In genomic region chr10:96401036-96401435, GRCh38 we compare ENCODE assay signal across 29 cellular contexts. TPM values are rescaled to one million over a fixed set of nuclear protein-coding genes. Genes with fewer than 3 reads are reported as not detected.
A peak's percentile ranks its signal among the peaks of the same experiment; 100 is the strongest.
DNase-seq lines count a peak whose midpoint lies in the region; ATAC-seq, FAIRE-seq and TF ChIP-seq lines count a peak whose summit lies in the region.
"Had no signal": no experiment of that assay in that cellular context is flagged by ENCODE, and none has a peak within 500 bp of the region (broad histone marks: within the 10 kb centered on the region; RNA-seq: fewer than 3 reads in every experiment).

No MANE protein-coding gene starts in this region.

- intact Hi-C loops in HepG2 (cut with micrococcal nuclease; ENCODE audit: unreplicated experiment), result no loop called here
- intact Hi-C loops in left ventricle myocardium superior (cut with micrococcal nuclease), result no loop called here

- H3K4me1 ChIP-seq in liver (ENCODE audit: control insufficient read depth in 4 of 4, insufficient read depth in 4 of 4, low read length in 3 of 4) (peaks cover 0 to 8% (median 4%) of the 10 kb centered on the region in 4 donors), HepG2 (ENCODE audit: insufficient read depth, low read length) (no peaks in the 10 kb centered on the region), neural progenitor cell (peaks cover 17% of the 10 kb centered on the region), MM.1S (ENCODE audit: low read length) (no peaks in the 10 kb centered on the region)
- H3K4me1 ChIP-seq: BE2C, colonic mucosa, prostate gland had no signal

- H3F3A ChIP-seq in neural progenitor cell (ENCODE audit: low read depth) (peaks cover 12% of the 10 kb centered on the region), MM.1S (ENCODE audit: insufficient read depth, low read length) (no peaks in the 10 kb centered on the region)

- POLR2A ChIA-PET in HepG2 (lab: Yijun Ruan, JAX), result no interaction called here

- WGBS in liver, result 29% methylated on average over 7 of the region's 7 CpGs
- WGBS in HepG2 (ENCODE audit: low lambda C conversion rate), result 26% methylated on average over 6 of the region's 7 CpGs

- ATAC-seq in HepG2 (no peak), left ventricle myocardium superior (peak; percentile 22)

- TF ChIP-seq RAD21 in liver (IDR thresholded peaks at IDR 0.05) (peak; percentile 7 to 10), HepG2 (CRISPR knock-in tag; IDR thresholded peaks at IDR 0.05) (no peak)

- TF ChIP-seq CTCF in liver (IDR thresholded peaks at IDR 0.05; ENCODE audit: low read depth, low read length, missing input control) (no peak), HepG2 (CRISPR knock-in tag; IDR thresholded peaks at IDR 0.05) (no peak), neural progenitor cell (IDR thresholded peaks at IDR 0.05) (no peak), MM.1S (IDR thresholded peaks at IDR 0.05; ENCODE audit: low read length) (no peak)

- peaks cover 9% of the 10 kb centered on the region for H3K36me3 Mint-ChIP-seq in neural progenitor cell

- DNase-seq in HepG2 (ENCODE audit: low spot score) (no peak), left ventricle myocardium superior (no peak), neural progenitor cell (ENCODE audit: low spot score) (peak; percentile 58), NCI-H2081 (lab: John Stamatoyannopoulos, UW) (no peak), MM.1S (no peak), ACHN (no peak), KBM-7 (no peak)
- DNase-seq: activated CD4-positive, alpha-beta T cell treated with anti-CD3 and anti-CD28 coated beads for 48 hours; activated T-cell treated with anti-CD3 and anti-CD28 coated beads, Interleukin-2, amount 50 U/mL, for 24 hours; BE2C; colonic mucosa; GDM1; MG63; NCI-H1436; NCI-H2107; NCI-H524 treated with DMSO at 0.1 percent for 48 hours; nephron progenitor cell; T-helper 2 cell had no signal

- H3K4me3 Mint-ChIP-seq in neural progenitor cell, result peak overlapping the region; percentile 53
- H3K4me3 Mint-ChIP-seq: activated T-cell treated with anti-CD3 and anti-CD28 coated beads, Interleukin-2, amount 50 U/mL, for 24 hours; nephron progenitor cell had no signal

- no TSS peak for BruUV-seq in HepG2 (replicated peaks; lab: Mats Ljungman, UMichigan)

- H3K36me3 ChIP-seq in liver (ENCODE audit: control insufficient read depth in 4 of 4, insufficient read depth in 3 of 4, low read depth in 1 of 4, low read length in 3 of 4) (no peaks in the 10 kb centered on the region), HepG2 (replicated peaks in 1 of 2; ENCODE audit: control insufficient read depth in 1 of 2, insufficient read depth in 2 of 2, low read length in 2 of 2) (no peaks in the 10 kb centered on the region), neural progenitor cell (no peaks in the 10 kb centered on the region), MM.1S (replicated peaks; ENCODE audit: insufficient read depth, low read length) (no peaks in the 10 kb centered on the region)
- H3K36me3 ChIP-seq: BE2C, colonic mucosa, MG63, prostate gland had no signal

- H3K9me3 ChIP-seq in liver (ENCODE audit: control insufficient read depth in 4 of 4, low read length in 3 of 4), result no peaks in the 10 kb centered on the region
- H3K9me3 ChIP-seq in HepG2 (ENCODE audit: low read length), result no peaks in the 10 kb centered on the region
- no peaks in the 10 kb centered on the region for H3K9me3 ChIP-seq in neural progenitor cell (ENCODE audit: low read depth)
- H3K9me3 ChIP-seq in MM.1S (replicated peaks; ENCODE audit: insufficient read depth, low read length), result no peaks in the 10 kb centered on the region
- H3K9me3 ChIP-seq: BE2C, colonic mucosa, MG63, prostate gland had no signal

- in situ Hi-C loops in HepG2 (cut with HindIII; ENCODE audit: extremely low pct_ligation_motif_present, low pct_unique_long_range_greater_than_20kb), result no loop called here
- in situ Hi-C loops in ACHN (cut with HindIII; ENCODE audit: low pct_ligation_motif_present, low pct_unique_long_range_greater_than_20kb, low sequenced_read_pairs), result no loop called here
- in situ Hi-C loops in KBM-7 (cut with MboI; ENCODE audit: low pct_unique_long_range_greater_than_20kb, low sequenced_read_pairs), result no loop called here

- peak overlapping the region; percentile 21 for H3K27ac Mint-ChIP-seq in neural progenitor cell
- H3K27ac Mint-ChIP-seq: activated T-cell treated with anti-CD3 and anti-CD28 coated beads, Interleukin-2, amount 50 U/mL, for 24 hours; nephron progenitor cell had no signal

- no peak for FAIRE-seq in HepG2 (lab: Jason Lieb, UNC)
- FAIRE-seq: A204.1, endometrium, RCC 7860 had no signal

- TF ChIP-seq POLR2A in HepG2 (IDR thresholded peaks at IDR 0.05; ENCODE audit: insufficient read depth in 1 of 2, low read depth in 2 of 2, low read length in 2 of 2), result no peak

- TF ChIP-seq EP300 in HepG2 (IDR thresholded peaks at IDR 0.05; ENCODE audit: low read depth in 2 of 2, low read length in 2 of 2) (no peak), HepG2 (CRISPR knock-in tag; IDR thresholded peaks at IDR 0.05; ENCODE audit: borderline replicate concordance) (no peak)

- H3K9ac ChIP-seq in liver (ENCODE audit: low read depth in 1 of 2, low read length in 2 of 2), result no peak overlapping the region
- no peak overlapping the region for H3K9ac ChIP-seq in HepG2 (ENCODE audit: insufficient read depth, low read depth, low read length)
- no peak overlapping the region for H3K9ac ChIP-seq in neural progenitor cell
- H3K9ac ChIP-seq in MM.1S (ENCODE audit: low read length), result no peak overlapping the region

- H4K20me1 ChIP-seq in HepG2 (ENCODE audit: insufficient read depth, low read length) (no peaks in the 10 kb centered on the region), neural progenitor cell (ENCODE audit: low read depth) (no peaks in the 10 kb centered on the region), MM.1S (ENCODE audit: insufficient read depth, low read length) (no peaks in the 10 kb centered on the region)

- H3K27me3 ChIP-seq in liver (ENCODE audit: control insufficient read depth in 4 of 4, insufficient read depth in 4 of 4, low read length in 3 of 4) (peaks cover 0 to 9% (median under 1%) of the 10 kb centered on the region in 4 donors), HepG2 (ENCODE audit: control insufficient read depth in 1 of 2, insufficient read depth in 2 of 2, low read length in 2 of 2) (peaks cover 3 to 62% of the 10 kb centered on the region in 2 experiments), neural progenitor cell (no peaks in the 10 kb centered on the region), MM.1S (replicated peaks; ENCODE audit: insufficient read depth, low read length) (peaks cover 14% of the 10 kb centered on the region; the same call in 1 of the 2 replicates)

- H3K9me2 ChIP-seq in MM.1S (replicated peaks; ENCODE audit: insufficient read depth, low read length), result no peaks in the 10 kb centered on the region

- no peak overlapping the region for H3K4me3 ChIP-seq in liver (ENCODE audit: low read depth in 1 of 3, low read length in 3 of 3)
- H3K4me3 ChIP-seq in HepG2 (replicated peaks in 1 of 3; ENCODE audit: insufficient read depth in 1 of 3, low read depth in 2 of 3, low read length in 3 of 3), result no peak overlapping the region
- no peak overlapping the region for H3K4me3 ChIP-seq in neural progenitor cell
- no peak overlapping the region for H3K4me3 ChIP-seq in MM.1S (ENCODE audit: low read length)
- H3K4me3 ChIP-seq: colonic mucosa, MG63, prostate gland, SK-N-MC had no signal

- no peak overlapping the region for H3K27ac ChIP-seq in liver (ENCODE audit: low read depth in 1 of 2, low read length in 2 of 2)
- H3K27ac ChIP-seq in HepG2 (ENCODE audit: extremely low read length, insufficient read depth, low read length), result no peak overlapping the region
- no peak overlapping the region for H3K27ac ChIP-seq in neural progenitor cell
- H3K27ac ChIP-seq in MM.1S (ENCODE audit: low read length), result no peak overlapping the region
- H3K27ac ChIP-seq: colonic mucosa, prostate gland, SK-N-MC had no signal

- no peak overlapping the region for H3K4me2 ChIP-seq in HepG2 (ENCODE audit: low read depth, low read length)
- peak overlapping the region; percentile 19 for H3K4me2 ChIP-seq in neural progenitor cell
- no peak overlapping the region for H3K4me2 ChIP-seq in MM.1S (ENCODE audit: low read depth, low read length)

- peaks cover 3% of the 10 kb centered on the region for H3K9me3 Mint-ChIP-seq in neural progenitor cell
- H3K9me3 Mint-ChIP-seq: activated T-cell treated with anti-CD3 and anti-CD28 coated beads, Interleukin-2, amount 50 U/mL, for 24 hours; nephron progenitor cell had no signal

- H3K79me2 ChIP-seq in HepG2 (ENCODE audit: insufficient read depth, low read length) (no peaks in the 10 kb centered on the region), neural progenitor cell (ENCODE audit: low read depth) (no peaks in the 10 kb centered on the region), MM.1S (ENCODE audit: low read length) (no peaks in the 10 kb centered on the region)

- CTCF ChIA-PET in HepG2 (lab: Yijun Ruan, JAX; ENCODE audit: low intra/inter-chr PET ratio, low total read pairs), result no interaction called here

- peaks cover 23% of the 10 kb centered on the region for H3K27me3 Mint-ChIP-seq in neural progenitor cell (ENCODE audit: insufficient read depth, low read depth)

- no peak overlapping the region for H2AFZ ChIP-seq in HepG2 (ENCODE audit: low read length)
- no peak overlapping the region for H2AFZ ChIP-seq in neural progenitor cell (replicated peaks)
- H2AFZ ChIP-seq in MM.1S (ENCODE audit: low read length), result no peak overlapping the region

- H3K4me1 Mint-ChIP-seq in neural progenitor cell, result peaks cover 57% of the 10 kb centered on the region

RNA-seq across cellular contexts. Expression of gene OPALIN, which starts 42.2 kb away (rescaled TPM):
- total RNA-seq in liver (not detected), HepG2 (2016; rRNA removed; fragmentation: Illumina TruSeq; extraction: Trizol) (not detected in 2 replicates), left ventricle myocardium superior (not detected), neural progenitor cell (ENCODE audit: low replicate concordance) (not detected in 2 replicates)
- polyA plus RNA-seq in liver (not detected), HepG2 (2011; rRNA removed) (not detected in 2 replicates)
- total RNA-seq in HepG2 (2016; cell fraction: cytosol; rRNA removed; fragmentation: Illumina TruSeq; extraction: Trizol; ENCODE audit: low read depth), result not detected in 2 replicates
- not detected in 2 replicates for total RNA-seq in HepG2 (2016; cell fraction: insoluble cytoplasmic fraction; rRNA removed; fragmentation: Illumina TruSeq; extraction: Trizol)
- total RNA-seq in HepG2 (2016; cell fraction: membrane; rRNA removed; fragmentation: Illumina TruSeq; extraction: Trizol), result not detected in 2 replicates
- total RNA-seq in HepG2 (2016; cell fraction: nucleus; rRNA removed; fragmentation: Illumina TruSeq; extraction: Trizol), result not detected in 2 replicates
- polyA plus RNA-seq in HepG2 (2011; cell fraction: cytosol; rRNA removed), result not detected in 2 replicates
- not detected in 2 replicates for polyA plus RNA-seq in HepG2 (2011; cell fraction: nucleus; rRNA removed)
- not detected in 2 replicates for polyA plus RNA-seq in HepG2 (2012)
- polyA plus RNA-seq in HepG2 (2016; cell fraction: cytosol; fragmentation: Illumina TruSeq; extraction: Trizol; ENCODE audit: low read depth), result not detected in 2 replicates
- not detected in 2 replicates for polyA plus RNA-seq in HepG2 (2016; cell fraction: insoluble cytoplasmic fraction; fragmentation: Illumina TruSeq; extraction: Trizol; ENCODE audit: low read depth)
- not detected in 2 replicates for polyA plus RNA-seq in HepG2 (2016; cell fraction: membrane; fragmentation: Illumina TruSeq; extraction: Trizol; ENCODE audit: low read depth)
- not detected in 2 replicates for polyA plus RNA-seq in HepG2 (2016; cell fraction: nucleus; fragmentation: Illumina TruSeq; extraction: Trizol; ENCODE audit: insufficient read depth, low read depth)
- polyA minus RNA-seq in HepG2 (2011; rRNA and poly(A)+ RNA removed; ENCODE audit: low replicate concordance), result not detected in 2 replicates
- polyA minus RNA-seq in HepG2 (2011; cell fraction: cytosol; rRNA and poly(A)+ RNA removed), result not detected in 2 replicates
- not detected in 2 replicates for polyA minus RNA-seq in HepG2 (2011; cell fraction: nucleus; rRNA and poly(A)+ RNA removed)
- total RNA-seq: activated CD8-positive, alpha-beta memory T cell treated with anti-CD3 and anti-CD28 coated beads for 36 hours; colonic mucosa; lower leg skin; mucosa of gallbladder; subcutaneous adipose tissue; urinary bladder had no signal
- polyA plus RNA-seq: urinary bladder had no signal
